1 cellular context compared by ENCODE assay signal in the genomic region with DNA sequence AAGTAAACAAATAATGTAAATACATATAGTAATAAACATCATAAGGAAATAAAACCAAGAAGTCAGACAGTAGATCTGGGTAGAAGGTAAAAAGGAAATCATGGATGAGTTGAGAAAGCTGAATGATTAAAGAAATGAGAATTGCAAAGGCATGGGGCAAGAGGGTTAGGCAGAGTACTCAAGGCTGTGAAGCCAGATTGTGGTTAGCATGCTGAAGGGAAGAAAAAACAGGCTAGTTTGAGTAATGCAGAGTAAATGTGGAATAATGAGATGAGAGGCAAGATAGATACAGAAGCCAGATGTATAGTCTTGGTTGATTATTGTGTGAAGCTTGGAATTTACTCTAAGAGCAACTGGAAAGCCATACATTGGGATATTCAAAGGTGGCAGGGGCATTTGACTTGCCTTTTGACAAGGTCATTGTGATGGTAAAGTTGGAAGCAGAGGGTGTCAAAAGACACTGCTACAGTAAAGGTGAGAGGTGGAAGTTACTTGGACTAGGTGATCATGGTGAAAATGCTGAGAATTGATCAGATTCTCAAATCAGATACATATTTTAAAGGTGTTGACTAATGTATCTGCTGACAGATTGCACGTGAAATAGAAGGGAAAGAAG.
TF ChIP-seq lines count a peak whose summit lies in the region.

No MANE protein-coding gene starts in this region.

TF ChIP-seq in GM23338, 12 proteins besides CTCF, POLR2A, EP300 and RAD21 (continued from another document):
- TF ChIP-seq, protein P1, sequence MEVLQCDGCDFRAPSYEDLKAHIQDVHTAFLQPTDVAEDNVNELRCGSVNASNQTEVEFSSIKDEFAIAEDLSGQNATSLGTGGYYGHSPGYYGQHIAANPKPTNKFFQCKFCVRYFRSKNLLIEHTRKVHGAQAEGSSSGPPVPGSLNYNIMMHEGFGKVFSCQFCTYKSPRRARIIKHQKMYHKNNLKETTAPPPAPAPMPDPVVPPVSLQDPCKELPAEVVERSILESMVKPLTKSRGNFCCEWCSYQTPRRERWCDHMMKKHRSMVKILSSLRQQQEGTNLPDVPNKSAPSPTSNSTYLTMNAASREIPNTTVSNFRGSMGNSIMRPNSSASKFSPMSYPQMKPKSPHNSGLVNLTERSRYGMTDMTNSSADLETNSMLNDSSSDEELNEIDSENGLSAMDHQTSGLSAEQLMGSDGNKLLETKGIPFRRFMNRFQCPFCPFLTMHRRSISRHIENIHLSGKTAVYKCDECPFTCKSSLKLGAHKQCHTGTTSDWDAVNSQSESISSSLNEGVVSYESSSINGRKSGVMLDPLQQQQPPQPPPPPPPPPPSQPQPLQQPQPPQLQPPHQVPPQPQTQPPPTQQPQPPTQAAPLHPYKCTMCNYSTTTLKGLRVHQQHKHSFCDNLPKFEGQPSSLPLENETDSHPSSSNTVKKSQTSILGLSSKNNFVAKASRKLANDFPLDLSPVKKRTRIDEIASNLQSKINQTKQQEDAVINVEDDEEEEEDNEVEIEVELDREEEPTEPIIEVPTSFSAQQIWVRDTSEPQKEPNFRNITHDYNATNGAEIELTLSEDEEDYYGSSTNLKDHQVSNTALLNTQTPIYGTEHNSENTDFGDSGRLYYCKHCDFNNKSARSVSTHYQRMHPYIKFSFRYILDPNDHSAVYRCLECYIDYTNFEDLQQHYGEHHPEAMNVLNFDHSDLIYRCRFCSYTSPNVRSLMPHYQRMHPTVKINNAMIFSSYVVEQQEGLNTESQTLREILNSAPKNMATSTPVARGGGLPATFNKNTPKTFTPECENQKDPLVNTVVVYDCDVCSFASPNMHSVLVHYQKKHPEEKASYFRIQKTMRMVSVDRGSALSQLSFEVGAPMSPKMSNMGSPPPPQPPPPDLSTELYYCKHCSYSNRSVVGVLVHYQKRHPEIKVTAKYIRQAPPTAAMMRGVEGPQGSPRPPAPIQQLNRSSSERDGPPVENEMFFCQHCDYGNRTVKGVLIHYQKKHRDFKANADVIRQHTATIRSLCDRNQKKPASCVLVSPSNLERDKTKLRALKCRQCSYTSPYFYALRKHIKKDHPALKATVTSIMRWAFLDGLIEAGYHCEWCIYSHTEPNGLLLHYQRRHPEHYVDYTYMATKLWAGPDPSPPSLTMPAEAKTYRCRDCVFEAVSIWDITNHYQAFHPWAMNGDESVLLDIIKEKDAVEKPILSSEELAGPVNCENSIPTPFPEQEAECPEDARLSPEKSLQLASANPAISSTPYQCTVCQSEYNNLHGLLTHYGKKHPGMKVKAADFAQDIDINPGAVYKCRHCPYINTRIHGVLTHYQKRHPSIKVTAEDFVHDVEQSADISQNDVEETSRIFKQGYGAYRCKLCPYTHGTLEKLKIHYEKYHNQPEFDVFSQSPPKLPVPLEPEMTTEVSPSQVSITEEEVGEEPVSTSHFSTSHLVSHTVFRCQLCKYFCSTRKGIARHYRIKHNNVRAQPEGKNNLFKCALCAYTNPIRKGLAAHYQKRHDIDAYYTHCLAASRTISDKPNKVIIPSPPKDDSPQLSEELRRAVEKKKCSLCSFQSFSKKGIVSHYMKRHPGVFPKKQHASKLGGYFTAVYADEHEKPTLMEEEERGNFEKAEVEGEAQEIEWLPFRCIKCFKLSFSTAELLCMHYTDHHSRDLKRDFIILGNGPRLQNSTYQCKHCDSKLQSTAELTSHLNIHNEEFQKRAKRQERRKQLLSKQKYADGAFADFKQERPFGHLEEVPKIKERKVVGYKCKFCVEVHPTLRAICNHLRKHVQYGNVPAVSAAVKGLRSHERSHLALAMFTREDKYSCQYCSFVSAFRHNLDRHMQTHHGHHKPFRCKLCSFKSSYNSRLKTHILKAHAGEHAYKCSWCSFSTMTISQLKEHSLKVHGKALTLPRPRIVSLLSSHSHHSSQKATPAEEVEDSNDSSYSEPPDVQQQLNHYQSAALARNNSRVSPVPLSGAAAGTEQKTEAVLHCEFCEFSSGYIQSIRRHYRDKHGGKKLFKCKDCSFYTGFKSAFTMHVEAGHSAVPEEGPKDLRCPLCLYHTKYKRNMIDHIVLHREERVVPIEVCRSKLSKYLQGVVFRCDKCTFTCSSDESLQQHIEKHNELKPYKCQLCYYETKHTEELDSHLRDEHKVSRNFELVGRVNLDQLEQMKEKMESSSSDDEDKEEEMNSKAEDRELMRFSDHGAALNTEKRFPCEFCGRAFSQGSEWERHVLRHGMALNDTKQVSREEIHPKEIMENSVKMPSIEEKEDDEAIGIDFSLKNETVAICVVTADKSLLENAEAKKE (CRISPR knock-in tag; IDR thresholded peaks at IDR 0.05): no peak
- TF ChIP-seq JUNB (IDR thresholded peaks at IDR 0.05; ENCODE audit: unreplicated experiment) (no peak), CREB1 (CRISPR knock-in tag; IDR thresholded peaks at IDR 0.05; ENCODE audit: low read depth) (no peak), EZH2phosphoT487 (IDR thresholded peaks at IDR 0.05; ENCODE audit: unreplicated experiment) (no peak), ZNF114 (CRISPR knock-in tag; IDR thresholded peaks at IDR 0.05) (no peak), STAT1 (IDR thresholded peaks at IDR 0.05; ENCODE audit: unreplicated experiment) (no peak), NANOG (IDR thresholded peaks at IDR 0.05; ENCODE audit: borderline replicate concordance) (no peak), POLR2AphosphoS5 (IDR thresholded peaks at IDR 0.05; ENCODE audit: low read depth) (no peak)
- TF ChIP-seq, protein P2, sequence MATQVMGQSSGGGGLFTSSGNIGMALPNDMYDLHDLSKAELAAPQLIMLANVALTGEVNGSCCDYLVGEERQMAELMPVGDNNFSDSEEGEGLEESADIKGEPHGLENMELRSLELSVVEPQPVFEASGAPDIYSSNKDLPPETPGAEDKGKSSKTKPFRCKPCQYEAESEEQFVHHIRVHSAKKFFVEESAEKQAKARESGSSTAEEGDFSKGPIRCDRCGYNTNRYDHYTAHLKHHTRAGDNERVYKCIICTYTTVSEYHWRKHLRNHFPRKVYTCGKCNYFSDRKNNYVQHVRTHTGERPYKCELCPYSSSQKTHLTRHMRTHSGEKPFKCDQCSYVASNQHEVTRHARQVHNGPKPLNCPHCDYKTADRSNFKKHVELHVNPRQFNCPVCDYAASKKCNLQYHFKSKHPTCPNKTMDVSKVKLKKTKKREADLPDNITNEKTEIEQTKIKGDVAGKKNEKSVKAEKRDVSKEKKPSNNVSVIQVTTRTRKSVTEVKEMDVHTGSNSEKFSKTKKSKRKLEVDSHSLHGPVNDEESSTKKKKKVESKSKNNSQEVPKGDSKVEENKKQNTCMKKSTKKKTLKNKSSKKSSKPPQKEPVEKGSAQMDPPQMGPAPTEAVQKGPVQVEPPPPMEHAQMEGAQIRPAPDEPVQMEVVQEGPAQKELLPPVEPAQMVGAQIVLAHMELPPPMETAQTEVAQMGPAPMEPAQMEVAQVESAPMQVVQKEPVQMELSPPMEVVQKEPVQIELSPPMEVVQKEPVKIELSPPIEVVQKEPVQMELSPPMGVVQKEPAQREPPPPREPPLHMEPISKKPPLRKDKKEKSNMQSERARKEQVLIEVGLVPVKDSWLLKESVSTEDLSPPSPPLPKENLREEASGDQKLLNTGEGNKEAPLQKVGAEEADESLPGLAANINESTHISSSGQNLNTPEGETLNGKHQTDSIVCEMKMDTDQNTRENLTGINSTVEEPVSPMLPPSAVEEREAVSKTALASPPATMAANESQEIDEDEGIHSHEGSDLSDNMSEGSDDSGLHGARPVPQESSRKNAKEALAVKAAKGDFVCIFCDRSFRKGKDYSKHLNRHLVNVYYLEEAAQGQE (IDR thresholded peaks at IDR 0.05; ENCODE audit: unreplicated experiment): no peak
